In the genomic region with DNA sequence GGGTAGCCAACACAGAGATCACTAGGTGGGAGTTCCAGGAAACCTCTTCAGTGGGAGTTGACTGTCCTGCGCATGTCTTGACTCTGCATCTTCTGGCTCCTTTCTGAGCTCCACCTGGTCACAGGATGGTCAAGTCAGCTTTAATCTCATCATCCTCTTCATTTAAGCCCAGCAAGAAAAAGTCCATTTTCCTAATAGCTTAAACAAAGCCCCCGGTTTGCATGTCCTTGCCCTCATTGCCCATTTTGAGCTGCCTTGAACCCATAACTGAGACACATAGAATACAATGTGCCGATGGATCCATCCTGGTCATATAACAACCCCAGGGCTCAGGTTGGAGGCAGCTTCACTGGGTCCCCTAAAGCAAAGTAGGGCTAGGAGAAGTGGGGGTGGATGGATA, we compare ENCODE assay signal across 31 cellular contexts. TPM values are rescaled to one million over a fixed set of nuclear protein-coding genes. Genes with fewer than 3 reads are reported as not detected.
DNase-seq lines count a peak whose midpoint lies in the region; FAIRE-seq and TF ChIP-seq lines count a peak whose summit lies in the region.
"Had no signal": no experiment of that assay in that cellular context is flagged by ENCODE, and none has a peak within 500 bp of the region (broad histone marks: within the 10 kb centered on the region; RNA-seq: fewer than 3 reads in every experiment).

No MANE protein-coding gene starts in this region.

- H3K79me2 ChIP-seq in H9 (ENCODE audit: insufficient read depth, low read length) (peaks cover 37% of the 10 kb centered on the region; the same call in 1 of the 2 replicates), H1 (ENCODE audit: control insufficient read depth in 1 of 2, insufficient read depth in 2 of 2, low read length in 2 of 2) (peaks cover 7 to 97% of the 10 kb centered on the region in 2 experiments; a peak in 3 of 4 replicates)

- DNase-seq in H9 (no peak), H1 (ENCODE audit: low read depth in 1 of 2, low spot score in 2 of 2) (no peak), progenitor cell of endocrine pancreas (ENCODE audit: low spot score, unreplicated experiment) (no peak), DMS 273 (lab: John Stamatoyannopoulos, UW; ENCODE audit: unreplicated experiment) (no peak), NK-92 (lab: John Stamatoyannopoulos, UW; ENCODE audit: unreplicated experiment) (no peak), COR-L47 (lab: John Stamatoyannopoulos, UW) (no peak), GF-D8 (lab: John Stamatoyannopoulos, UW) (no peak)
- DNase-seq: CD4-positive, CD25-positive, alpha-beta regulatory T cell; DMS 273 treated with DMSO at 0.1 percent for 48 hours; DMS79; EL; GDM1; HFFc6; KBM-7; MV-4-11; NCI-H1105; NCI-H1436 treated with DMSO at 0.1 percent for 48 hours; NCI-H1930; NCI-H2107; NCI-H446; NCI-H526; NCI-H82; Peyer's patch; SHP77 treated with DMSO at 0.1 percent for 48 hours had no signal

- no peak overlapping the region for H2AFZ ChIP-seq in H9 (ENCODE audit: low read length)
- no peak overlapping the region for H2AFZ ChIP-seq in H1 (ENCODE audit: low read length)

- no peaks in the 10 kb centered on the region for H3K9me3 ChIP-seq in H9 (ENCODE audit: control insufficient read depth, low read depth, low read length)
- H3K9me3 ChIP-seq in H1 (ENCODE audit: insufficient read depth in 2 of 2, low read depth in 1 of 2, low read length in 1 of 2): no peaks in the 10 kb centered on the region
- H3K9me3 ChIP-seq: HAP-1, Peyer's patch had no signal

- H2BK20ac ChIP-seq in H9 (ENCODE audit: low read depth, low read length, poor library complexity, severe bottlenecking): no peak overlapping the region
- no peak overlapping the region for H2BK20ac ChIP-seq in H1 (ENCODE audit: low read length)

- H3K23me2 ChIP-seq in H9 (ENCODE audit: insufficient read length, low read depth, low read length, poor library complexity, severe bottlenecking) (no peaks in the 10 kb centered on the region), H1 (ENCODE audit: low read depth, low read length) (no peaks in the 10 kb centered on the region)

- TF ChIP-seq CTCF in H9 (conservative IDR thresholded peaks at IDR 0.05) (no peak), H1 (IDR thresholded peaks at IDR 0.05; ENCODE audit: control extremely low read depth in 1 of 3, insufficient read depth in 1 of 3, low read depth in 1 of 3, low read length in 3 of 3) (no peak), nephron (IDR thresholded peaks at IDR 0.05; ENCODE audit: unreplicated experiment in 3 of 3) (no peak), progenitor cell of endocrine pancreas (IDR thresholded peaks at IDR 0.05; ENCODE audit: unreplicated experiment) (no peak)

- no peak overlapping the region for H3K9ac ChIP-seq in H9 (ENCODE audit: extremely low read depth, insufficient read length, low read length)
- H3K9ac ChIP-seq in H1 (replicated peaks in 1 of 4; ENCODE audit: extremely low read depth in 1 of 4, low read depth in 3 of 4, low read length in 3 of 4): no peak overlapping the region
- H3K9ac ChIP-seq: BLaER1 had no signal

- WGBS in H9 (ENCODE audit: extremely low coverage, insufficient read length, low lambda C conversion rate): no CpG with 5 or more reads among the region's 3 CpGs
- WGBS in H1 (ENCODE audit: extremely low coverage in 1 of 2, insufficient coverage in 1 of 2, insufficient read length in 1 of 2, insufficient replicate concordance in 2 of 2, low coverage in 1 of 2, low lambda C conversion rate in 2 of 2, missing lambda C conversion rate in 1 of 2), 2 experiments: 96% methylated on average over 3 of the region's 3 CpGs; no CpG with 5 or more reads in 1 of the 2 experiments

- H3K4me3 ChIP-seq in H1 (ENCODE audit: extremely low read depth in 1 of 4, insufficient read depth in 2 of 4, low read depth in 3 of 4, low read length in 4 of 4): no peak overlapping the region
- H3K4me3 ChIP-seq: BLaER1, HAP-1, Peyer's patch, SK-N-MC had no signal

- H3K36me3 Mint-ChIP-seq in H9 (ENCODE audit: insufficient read depth in 1 of 3, low read depth in 3 of 3): peaks cover 21 to 25% (median 25%) of the 10 kb centered on the region in 3 experiments
- H3K36me3 Mint-ChIP-seq in nephron (ENCODE audit: low read depth): peaks cover 33% of the 10 kb centered on the region
- H3K36me3 Mint-ChIP-seq in progenitor cell of endocrine pancreas (ENCODE audit: insufficient read depth): peaks cover 19% of the 10 kb centered on the region

- H3K56ac ChIP-seq in H9 (ENCODE audit: insufficient read length, low read depth, low read length) (no peak overlapping the region), H1 (replicated peaks; ENCODE audit: insufficient read length, low read depth, low read length) (no peak overlapping the region)

- H2BK15ac ChIP-seq in H9 (ENCODE audit: low read depth, low read length) (no peak overlapping the region), H1 (ENCODE audit: low read length) (no peak overlapping the region)

- peaks cover 3% of the 10 kb centered on the region for H3K4me1 ChIP-seq in H9 (ENCODE audit: insufficient read depth, low read length)
- H3K4me1 ChIP-seq in H1 (replicated peaks in 1 of 4; ENCODE audit: control insufficient read depth in 3 of 4, insufficient read depth in 4 of 4, low read length in 3 of 4): peaks cover 8 to 12% (median 9%) of the 10 kb centered on the region in 4 experiments; a peak in 4 of 7 replicates
- H3K4me1 ChIP-seq: HAP-1, Peyer's patch had no signal

- H3K27ac ChIP-seq in H9 (ENCODE audit: insufficient read length, low read depth, low read length) (no peak overlapping the region), H1 (ENCODE audit: low read depth, low read length) (no peak overlapping the region)
- H3K27ac ChIP-seq: BLaER1, Peyer's patch, SK-N-MC had no signal

- H2BK12ac ChIP-seq in H9 (ENCODE audit: insufficient read length, low read depth, low read length) (no peak overlapping the region), H1 (ENCODE audit: low read depth, low read length) (no peak overlapping the region)

- H2AK5ac ChIP-seq in H9 (ENCODE audit: insufficient read length, low read length): no peak overlapping the region
- H2AK5ac ChIP-seq in H1 (ENCODE audit: low read depth, low read length): no peak overlapping the region

- H3K14ac ChIP-seq in H9 (ENCODE audit: insufficient read depth, low read length) (no peak overlapping the region), H1 (ENCODE audit: insufficient read length) (no peak overlapping the region)

- H3K79me1 ChIP-seq in H9 (ENCODE audit: insufficient read depth, low read depth, low read length, poor library complexity, severe bottlenecking) (peaks cover 4% of the 10 kb centered on the region), H1 (ENCODE audit: low read depth, low read length) (peaks cover 3% of the 10 kb centered on the region; the same call in 1 of the 2 replicates)

- H4K91ac ChIP-seq in H9 (ENCODE audit: insufficient read length, low read depth, low read length): no peak overlapping the region
- H4K91ac ChIP-seq in H1 (replicated peaks; ENCODE audit: insufficient read length, low read length): no peak overlapping the region

- H3K9me3 Mint-ChIP-seq in H9 (peaks cover 6 to 13% of the 10 kb centered on the region in 2 experiments; a peak in 4 of 5 replicates), nephron (peaks cover 15% of the 10 kb centered on the region), progenitor cell of endocrine pancreas (ENCODE audit: low read depth) (no peaks in the 10 kb centered on the region)
- H3K9me3 Mint-ChIP-seq: HFFc6 had no signal

- H3K18ac ChIP-seq in H9 (ENCODE audit: insufficient read length, low read depth, low read length) (no peak overlapping the region), H1 (ENCODE audit: extremely low read depth, low read length) (no peak overlapping the region)

- H3K4me1 Mint-ChIP-seq in H9: peaks cover 25 to 31% of the 10 kb centered on the region in 2 experiments
- peaks cover 48% of the 10 kb centered on the region for H3K4me1 Mint-ChIP-seq in nephron
- peaks cover 40% of the 10 kb centered on the region for H3K4me1 Mint-ChIP-seq in progenitor cell of endocrine pancreas (ENCODE audit: low read depth)

- no peaks in the 10 kb centered on the region for H4K20me1 ChIP-seq in H9 (ENCODE audit: control insufficient read depth, insufficient read depth, insufficient read length)
- no peaks in the 10 kb centered on the region for H4K20me1 ChIP-seq in H1 (replicated peaks in 1 of 2; ENCODE audit: control insufficient read depth in 1 of 2, insufficient read depth in 2 of 2, low read length in 2 of 2)
- H4K20me1 ChIP-seq: BLaER1 had no signal

- no peak for TF ChIP-seq RAD21 in H1 (IDR thresholded peaks at IDR 0.05 in 1 of 2, conservative IDR thresholded peaks at IDR 0.05 in 1 of 2; ENCODE audit: low read depth in 2 of 2, low read length in 2 of 2)

- POLR2A ChIA-PET in H1 (lab: Charles Lee; ENCODE audit: partially characterized antibody): interaction anchor here (0.6 to 2.2 kb wide), 6 partner anchors 8 to 42 kb away, joined by 3 to 8 read pairs (median 4); no protein-coding TSS in a partner anchor

- no peak for TF ChIP-seq EP300 in H1 (IDR thresholded peaks at IDR 0.05; ENCODE audit: borderline replicate concordance in 1 of 2, low read depth in 2 of 2, low read length in 2 of 2)

- H2BK5ac ChIP-seq in H9 (ENCODE audit: insufficient read length, low read length): no peak overlapping the region
- H2BK5ac ChIP-seq in H1 (ENCODE audit: low read depth, low read length): no peak overlapping the region

- H3K4me2 ChIP-seq in H9 (ENCODE audit: insufficient read depth, insufficient read length, low read length) (no peak overlapping the region), H1 (ENCODE audit: insufficient read depth in 1 of 2, low read depth in 2 of 2, low read length in 2 of 2) (no peak overlapping the region)
- H3K4me2 ChIP-seq: BLaER1 had no signal

- no peak; a peak in 1 of 3 replicates for TF ChIP-seq POLR2A in H1 (IDR thresholded peaks at IDR 0.05; ENCODE audit: control extremely low read depth in 1 of 2, low read depth in 2 of 2, low read length in 2 of 2)

- H3T11ph ChIP-seq in H9 (ENCODE audit: low read length): no peak overlapping the region

- CTCF ChIA-PET in H1 (lab: Charles Lee; ENCODE audit: partially characterized antibody): no interaction called here

- H4K8ac ChIP-seq in H9 (replicated peaks; ENCODE audit: insufficient read length, low read depth, low read length) (no peak overlapping the region), H1 (ENCODE audit: extremely low read depth, insufficient read depth, low read length) (no peak overlapping the region)

- H3K4ac ChIP-seq in H9 (ENCODE audit: low read depth, low read length) (no peak overlapping the region), H1 (replicated peaks; ENCODE audit: insufficient read length, low read depth, low read length) (no peak overlapping the region)

- H2BK120ac ChIP-seq in H9 (ENCODE audit: low read depth, low read length, poor library complexity, severe bottlenecking) (no peak overlapping the region), H1 (replicated peaks; ENCODE audit: low read depth, low read length) (no peak overlapping the region)

- H3K27me3 Mint-ChIP-seq in H9 (ENCODE audit: low read depth) (no peaks in the 10 kb centered on the region), nephron (ENCODE audit: low read depth) (no peaks in the 10 kb centered on the region), progenitor cell of endocrine pancreas (no peaks in the 10 kb centered on the region)
- H3K27me3 Mint-ChIP-seq: CD4-positive, CD25-positive, alpha-beta regulatory T cell had no signal

- H3K27me3 ChIP-seq in H9 (ENCODE audit: insufficient read depth, low read length) (no peaks in the 10 kb centered on the region), H1 (replicated peaks in 1 of 4; ENCODE audit: control insufficient read depth in 3 of 4, extremely low read depth in 1 of 4, insufficient read depth in 3 of 4, low read length in 3 of 4) (no peaks in the 10 kb centered on the region)
- H3K27me3 ChIP-seq: BLaER1, Peyer's patch had no signal

- H4K5ac ChIP-seq in H9 (ENCODE audit: insufficient read length, low read depth, low read length): no peak overlapping the region
- no peak overlapping the region for H4K5ac ChIP-seq in H1 (ENCODE audit: insufficient read length, low read depth, low read length)

- no peak overlapping the region for H3K23ac ChIP-seq in H9 (ENCODE audit: insufficient read length, low read depth, low read length)
- no peak overlapping the region for H3K23ac ChIP-seq in H1 (ENCODE audit: insufficient read length)

- H3K27ac Mint-ChIP-seq in H9: peak overlapping the region; percentile 11 to 41 (median 19); a peak in 3 of 7 replicates
- peak overlapping the region in 2 of 3 experiments; percentile 12 to 23 for H3K27ac Mint-ChIP-seq in nephron
- peak overlapping the region; percentile 39 for H3K27ac Mint-ChIP-seq in progenitor cell of endocrine pancreas
- H3K27ac Mint-ChIP-seq: CD4-positive, CD25-positive, alpha-beta regulatory T cell; HFFc6 had no signal

- no peak for FAIRE-seq in H1 (lab: Jason Lieb, UNC)
- FAIRE-seq: A204.1, GM12891, HTR-8/SVneo had no signal

- 0 out of 8 replicates have a peak, but pooled peaks cover 0 to 5% (median 2%) of the 10 kb centered on the region in 4 experiments for H3K36me3 ChIP-seq in H1 (ENCODE audit: control insufficient read depth in 2 of 4, insufficient read depth in 4 of 4, low read length in 3 of 4)
- H3K36me3 ChIP-seq: HAP-1, Peyer's patch had no signal

- H3K4me3 Mint-ChIP-seq in H9: no peak overlapping the region
- no peak overlapping the region for H3K4me3 Mint-ChIP-seq in nephron
- H3K4me3 Mint-ChIP-seq in progenitor cell of endocrine pancreas (ENCODE audit: low read depth): no peak overlapping the region
- H3K4me3 Mint-ChIP-seq: CD4-positive, CD25-positive, alpha-beta regulatory T cell; HFFc6 had no signal

RNA-seq across cellular contexts. Expression of a gene that starts 40.8 kb away (rescaled TPM):
- total RNA-seq in H9 (2021): 45.9 and 47.3 TPM in 2 replicates
- total RNA-seq in H1 (2021; fragmentation: NEBNext Ultra II Directional; extraction: Animal tissue kit (Norgen Biotek cat#: 25700)): 177 and 189 TPM in 2 replicates
- polyA plus RNA-seq in H1 (2011; rRNA removed): 55.3 and 67.3 TPM in 2 replicates
- 93.6 TPM for polyA plus RNA-seq in H1 (2011; cell fraction: cytosol; rRNA removed)
- polyA plus RNA-seq in H1 (2011; cell fraction: nucleus; rRNA removed): 196 TPM
- polyA plus RNA-seq in H1 (2012, experiment 1 of 2): 106 to 126 TPM (median 119 TPM) in 4 replicates
- polyA plus RNA-seq in H1 (2012, experiment 2 of 2): 30.9 TPM
- 376 TPM for polyA plus RNA-seq in H1 (2013, experiment 1 of 2)
- polyA plus RNA-seq in H1 (2013, experiment 2 of 2): 381 TPM
- 116 and 136 TPM in 2 replicates for polyA minus RNA-seq in H1 (2011; rRNA and poly(A)+ RNA removed)
- polyA minus RNA-seq in H1 (2011; cell fraction: cytosol; rRNA and poly(A)+ RNA removed): 78.2 TPM
- polyA minus RNA-seq in H1 (2011; cell fraction: nucleus; rRNA and poly(A)+ RNA removed): 202 TPM
- total RNA-seq in progenitor cell of endocrine pancreas: 110 and 121 TPM in 2 replicates
